ENCODE assay signal across 35 cellular contexts in the genomic region with DNA sequence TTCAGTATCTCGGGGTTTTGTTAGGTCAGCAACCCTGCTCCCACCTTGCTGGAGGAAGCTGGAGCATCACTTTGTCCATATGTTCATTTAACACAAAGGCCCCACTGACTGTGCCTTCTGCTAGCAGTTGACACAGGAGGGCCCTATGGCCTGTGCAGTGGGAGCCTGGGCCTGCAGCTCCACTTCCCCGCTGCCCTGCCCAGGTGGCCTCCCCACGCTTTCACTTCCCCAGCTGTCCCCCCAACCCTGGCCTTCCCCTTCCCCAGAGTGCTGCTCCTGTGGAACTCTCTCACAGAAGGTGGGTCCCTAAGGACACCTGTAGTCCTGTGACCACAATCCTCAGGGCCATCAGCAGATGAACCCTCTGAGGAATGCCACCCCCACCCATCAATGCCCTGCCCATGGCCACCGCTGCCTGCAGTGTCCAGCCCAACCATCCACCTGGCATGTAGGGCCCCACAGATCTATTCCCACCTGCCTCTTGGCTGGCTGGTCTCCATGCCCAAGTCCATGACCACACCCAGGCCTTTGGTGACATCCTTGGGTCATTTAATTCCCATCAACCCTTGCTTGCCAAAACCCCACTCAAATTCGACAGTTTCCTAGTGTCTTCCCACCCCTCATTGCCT. TPM values are rescaled to one million over a fixed set of nuclear protein-coding genes. Genes with fewer than 3 reads are reported as not detected.
"Had no signal": no experiment of that assay in that cellular context is flagged by ENCODE, and none has a peak within 500 bp of the region (broad histone marks: within the 10 kb centered on the region; RNA-seq: fewer than 3 reads in every experiment).

No MANE protein-coding gene starts in this region.

- H3K4me3 ChIP-seq: ascending aorta, cardiac muscle cell, K562, PC-9, SJCRH30, SK-N-MC had no signal

- H3K27ac ChIP-seq: ascending aorta, cardiac muscle cell, PC-9, SJCRH30, SK-N-MC, WERI-Rb-1 had no signal

- ATAC-seq: activated CD4-positive, alpha-beta T cell treated with anti-CD3 and anti-CD28 coated beads for 36 hours; activated T-cell treated with anti-CD3 and anti-CD28 coated beads, Interleukin-2, amount 50 U/mL, for 4 hours; K562 had no signal

- DNase-seq: activated CD4-positive, alpha-beta T cell treated with anti-CD3 and anti-CD28 coated beads, Interleukin-2, amount 10 ng/mL, durations not matched to agents 7 days and 5 days; activated CD4-positive, alpha-beta T cell treated with anti-CD3 and anti-CD28 coated beads, Interleukin-2, amount 50 U/mL, for 48 hours; activated CD4-positive, CD25-positive, alpha-beta regulatory T cell; activated CD8-positive, alpha-beta memory T cell treated with anti-CD3 and anti-CD28 coated beads, Interleukin-2, amount 50 U/mL, for 4 hours; activated gamma-delta T cell; activated naive CD4-positive, alpha-beta T cell treated with Interleukin-2 at 50 U/mL for 16 hours; activated T-cell treated with anti-CD3 and anti-CD28 coated beads for 4 hours; activated T-cell treated with anti-CD3 and anti-CD28 coated beads, Interleukin-2, amount 50 U/mL, for 4 hours; amygdala; NCI-H1092 treated with DMSO at 0.1 percent for 48 hours; NCI-H1417; NCI-H146; NCI-H187; NCI-H2029 treated with DMSO at 0.1 percent for 48 hours; NCI-H2107; NCI-H2171; NCI-H510A; NCI-H526; NCI-H748 treated with DMSO at 0.1 percent for 48 hours; NK-92 treated with Interleukin-12 subunit alpha and Interleukin-12 subunit beta, amount 100 ng/mL, for 24 hours; PC-9; SHP77; SJCRH30; T1000; WERI-Rb-1 had no signal

RNA-seq across cellular contexts. Expression of a gene that starts 13.5 kb away (rescaled TPM):
- total RNA-seq: activated CD4-positive, alpha-beta T cell treated with anti-CD3 and anti-CD28 coated beads for 36 hours; activated CD4-positive, alpha-beta T cell treated with anti-CD3 and anti-CD28 coated beads, Interleukin-2, amount 10 ng/mL, durations not matched to agents 7 days and 5 days; activated naive CD8-positive, alpha-beta T cell treated with anti-CD3 and anti-CD28 coated beads, Interleukin-2, amount 10 ng/mL, durations not matched to agents 7 days and 5 days; activated T-cell treated with anti-CD3 and anti-CD28 coated beads, Interleukin-2, amount 50 U/mL, for 4 hours; ascending aorta; cardiac muscle cell; K562; M059J; OCI-LY7; PC-9; SJCRH30; T-helper 1 cell treated with Interleukin-12 subunit alpha and Interleukin-12 subunit beta and Interleukin-4 antibody, amounts not matched to agents 30 ng/mL and 1 ng/mL, for 36 hours; T-helper 2 cell treated with Interferon-gamma antibody and Interleukin-4, amounts not matched to agents 100 ng/mL and 5 ng/mL, for 36 hours had no signal

RNA-seq across cellular contexts. Expression of a gene that starts 39.4 kb away (rescaled TPM):
- total RNA-seq: OCI-LY7 had no signal
